Comparison of ENCODE assay signal across 18 cellular contexts in genomic region chr9:107068581-107068980, GRCh38.
DNase-seq lines count a peak whose midpoint lies in the region; ATAC-seq and TF ChIP-seq lines count a peak whose summit lies in the region.
"Had no signal": no experiment of that assay in that cellular context is flagged by ENCODE, and none has a peak within 500 bp of the region (broad histone marks: within the 10 kb centered on the region; RNA-seq: fewer than 3 reads in every experiment).

No MANE protein-coding gene starts in this region.

- H3K36me3 Mint-ChIP-seq in type B pancreatic cell: no peaks in the 10 kb centered on the region
- no peaks in the 10 kb centered on the region for H3K36me3 Mint-ChIP-seq in activated naive CD8-positive, alpha-beta T cell treated with anti-CD3 and anti-CD28 coated beads, Interleukin-2, amount 50 U/mL, for 24 hours (ENCODE audit: low read depth)
- H3K36me3 Mint-ChIP-seq: CD14-positive monocyte had no signal

- ATAC-seq in mucosa of descending colon (peak; percentile 92), HG02623 (IDR thresholded peaks at IDR 0.05; ENCODE audit: unreplicated experiment) (no peak)
- no peak for ATAC-seq in activated naive CD8-positive, alpha-beta T cell treated with anti-CD3 and anti-CD28 coated beads, Interleukin-2, amount 50 U/mL, for 24 hours
- ATAC-seq: GM12878, Right ventricle myocardium inferior had no signal

- H3K9me3 Mint-ChIP-seq in type B pancreatic cell: no peaks in the 10 kb centered on the region
- no peaks in the 10 kb centered on the region for H3K9me3 Mint-ChIP-seq in activated naive CD8-positive, alpha-beta T cell treated with anti-CD3 and anti-CD28 coated beads, Interleukin-2, amount 50 U/mL, for 24 hours

- DNase-seq in HAP-1 (ENCODE audit: low spot score in 2 of 2): peak; percentile 12 to 53
- peak; percentile 17 for DNase-seq in SW480 (ENCODE audit: low spot score)
- DNase-seq in mucosa of descending colon: peak in 2 of 3 donors; percentile 43 to 77
- DNase-seq in type B pancreatic cell (ENCODE audit: extremely low spot score, unreplicated experiment): no peak
- no peak for DNase-seq in activated naive CD8-positive, alpha-beta T cell treated with anti-CD3 and anti-CD28 coated beads, Interleukin-2, amount 50 U/mL, for 24 hours
- DNase-seq in cerebellar cortex (ENCODE audit: low spot score): no peak
- DNase-seq: AML-193; DMS 273 treated with DMSO at 0.1 percent for 48 hours; GOT3; NCI-H1417 treated with DMSO at 0.1 percent for 48 hours; NCI-H187 treated with DMSO at 0.1 percent for 48 hours; NCI-H345; NCI-H748 treated with DMSO at 0.1 percent for 48 hours; NK-92 treated with Interleukin-12 subunit alpha and Interleukin-12 subunit beta, amount 100 ng/mL, for 24 hours had no signal

- in situ Hi-C loops in HAP-1 (cut with MboI; ENCODE audit: low sequenced_read_pairs): no loop called here

- TF ChIP-seq CTCF in mucosa of descending colon (IDR thresholded peaks at IDR 0.05) (no peak), type B pancreatic cell (conservative IDR thresholded peaks at IDR 0.05) (no peak)

- peaks cover 11% of the 10 kb centered on the region for H3K4me1 Mint-ChIP-seq in type B pancreatic cell (ENCODE audit: unreplicated experiment)
- no peaks in the 10 kb centered on the region for H3K4me1 Mint-ChIP-seq in activated naive CD8-positive, alpha-beta T cell treated with anti-CD3 and anti-CD28 coated beads, Interleukin-2, amount 50 U/mL, for 24 hours
- H3K4me1 Mint-ChIP-seq: CD14-positive monocyte had no signal

- intact Hi-C loops in mucosa of descending colon (cut with DNase I, micrococcal nuclease): no loop called here

- H3K27me3 Mint-ChIP-seq in type B pancreatic cell: no peaks in the 10 kb centered on the region
- no peaks in the 10 kb centered on the region for H3K27me3 Mint-ChIP-seq in activated naive CD8-positive, alpha-beta T cell treated with anti-CD3 and anti-CD28 coated beads, Interleukin-2, amount 50 U/mL, for 24 hours

- H3K4me1 ChIP-seq in HAP-1 (peaks cover 10% of the 10 kb centered on the region), mucosa of descending colon (ENCODE audit: low read depth) (peaks cover 20% of the 10 kb centered on the region)

- no peaks in the 10 kb centered on the region for H3K27me3 ChIP-seq in HAP-1 (ENCODE audit: low read depth)

- H3K4me3 ChIP-seq in HAP-1: no peak overlapping the region
- no peak overlapping the region for H3K4me3 ChIP-seq in mucosa of descending colon
- H3K4me3 ChIP-seq: GM12878 had no signal

- no peak overlapping the region for H3K4me3 Mint-ChIP-seq in type B pancreatic cell
- H3K4me3 Mint-ChIP-seq in activated naive CD8-positive, alpha-beta T cell treated with anti-CD3 and anti-CD28 coated beads, Interleukin-2, amount 50 U/mL, for 24 hours: no peak overlapping the region
- H3K4me3 Mint-ChIP-seq: CD14-positive monocyte had no signal

- H3K27ac Mint-ChIP-seq in type B pancreatic cell: peak overlapping the region; percentile 1
- no peak overlapping the region for H3K27ac Mint-ChIP-seq in activated naive CD8-positive, alpha-beta T cell treated with anti-CD3 and anti-CD28 coated beads, Interleukin-2, amount 50 U/mL, for 24 hours
- H3K27ac Mint-ChIP-seq: CD14-positive monocyte had no signal

- no peaks in the 10 kb centered on the region for H3K36me3 ChIP-seq in HAP-1 (replicated peaks)
- H3K36me3 ChIP-seq in mucosa of descending colon (ENCODE audit: low read depth): no peaks in the 10 kb centered on the region

- H3K9me3 ChIP-seq in HAP-1 (no peaks in the 10 kb centered on the region; the same call in 1 of the 2 replicates), mucosa of descending colon (no peaks in the 10 kb centered on the region)

Comparison
In these comparisons a context has a peak if more than half of its experiments do, and no peak if none do; other contexts are left out.
1. DNase-seq: peak in HAP-1 (2 of 2), SW480 (single experiment) and mucosa of descending colon (2 of 3); none in type B pancreatic cell (single experiment), activated naive CD8-positive, alpha-beta T cell treated with anti-CD3 and anti-CD28 coated beads, Interleukin-2, amount 50 U/mL, for 24 hours (single experiment) and cerebellar cortex (single experiment).